Comparison of ENCODE assay signal across 16 cellular contexts in genomic region chr3:99941211-99941610, GRCh38.
DNase-seq lines count a peak whose midpoint lies in the region; ATAC-seq and TF ChIP-seq lines count a peak whose summit lies in the region.
"Had no signal": no experiment of that assay in that cellular context is flagged by ENCODE, and none has a peak within 500 bp of the region (broad histone marks: within the 10 kb centered on the region; RNA-seq: fewer than 3 reads in every experiment).

No MANE protein-coding gene starts in this region.

- H3K27ac ChIP-seq in coronary artery: peak overlapping the region; percentile 78 to 80
- H3K27ac ChIP-seq in gastrocnemius medialis: peak overlapping the region; percentile 2 to 75 (median 44)
- peak overlapping the region; percentile 33 for H3K27ac ChIP-seq in urinary bladder (ENCODE audit: low read depth)
- H3K27ac ChIP-seq in caudate nucleus (ENCODE audit: low read depth, low read length): no peak overlapping the region

- no peaks in the 10 kb centered on the region for H3K9me3 ChIP-seq in gastrocnemius medialis

- no peak for TF ChIP-seq POLR2A in gastrocnemius medialis (IDR thresholded peaks at IDR 0.05)

- intact Hi-C loops in gastrocnemius medialis (cut with DNase I; ENCODE audit: low total_unique reads): no loop called here

- H3K4me3 ChIP-seq in coronary artery (no peak overlapping the region), gastrocnemius medialis (no peak overlapping the region), urinary bladder (ENCODE audit: low read depth, low read length) (no peak overlapping the region)

- H3K4me1 ChIP-seq in gastrocnemius medialis (peaks cover 66 to 67% of the 10 kb centered on the region in 2 donors), urinary bladder (ENCODE audit: insufficient read depth) (no peaks in the 10 kb centered on the region)

- no peaks in the 10 kb centered on the region for H3K27me3 ChIP-seq in gastrocnemius medialis

- H3K36me3 ChIP-seq in gastrocnemius medialis (no peaks in the 10 kb centered on the region), urinary bladder (ENCODE audit: insufficient read depth) (no peaks in the 10 kb centered on the region)

- ATAC-seq in gastrocnemius medialis: no peak

- 32% methylated on average over 1 of the region's 1 CpG for WGBS in urinary bladder

- in situ Hi-C loops in gastrocnemius medialis (cut with MboI; ENCODE audit: low sequenced_read_pairs in 4 of 4): no loop called here

- TF ChIP-seq CTCF in coronary artery (IDR thresholded peaks at IDR 0.05) (no peak), gastrocnemius medialis (IDR thresholded peaks at IDR 0.05 in 4 of 5, conservative IDR thresholded peaks at IDR 0.05 in 1 of 5) (no peak)

- peak; percentile 53 for DNase-seq in NCI-H226
- no peak for DNase-seq in coronary artery (ENCODE audit: low spot score)
- no peak for DNase-seq in gastrocnemius medialis
- no peak for DNase-seq in NK-92 (lab: John Stamatoyannopoulos, UW; ENCODE audit: unreplicated experiment)
- DNase-seq in AG08396 (ENCODE audit: low spot score): no peak
- DNase-seq in caudate nucleus (lab: John Stamatoyannopoulos, UW): no peak
- DNase-seq: 8988T; ACHN; C1 segment of cervical spinal cord; CD4-positive, alpha-beta T cell; DMS153; DMS79 treated with DMSO at 0.1 percent for 48 hours; EL; HCEC 1CT; HFFc6 had no signal
